ENCODE assay signal across 12 cellular contexts in the genomic region with DNA sequence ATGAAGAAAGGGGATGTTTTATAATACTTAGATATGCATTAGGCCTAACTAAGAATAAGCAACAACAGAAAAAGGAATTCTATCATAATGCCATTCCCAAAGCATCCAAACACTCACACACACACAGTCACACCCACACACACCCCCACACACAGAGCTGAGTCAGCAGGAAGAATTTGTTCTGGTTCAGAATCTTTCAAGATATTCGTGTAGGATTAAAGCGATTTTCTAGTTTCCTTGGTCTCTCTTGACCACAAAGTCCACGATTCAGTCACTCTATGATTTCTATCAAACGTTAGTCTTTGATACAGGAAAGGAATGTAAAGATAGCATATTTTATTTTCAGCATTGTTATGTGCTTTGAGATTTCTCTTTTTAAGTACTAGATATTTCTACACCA.
DNase-seq lines count a peak whose midpoint lies in the region; ATAC-seq lines count a peak whose summit lies in the region.
"Had no signal": no experiment of that assay in that cellular context is flagged by ENCODE, and none has a peak within 500 bp of the region (broad histone marks: within the 10 kb centered on the region; RNA-seq: fewer than 3 reads in every experiment).

No MANE protein-coding gene starts in this region.

- H3K27me3 Mint-ChIP-seq in activated CD4-positive, alpha-beta T cell treated with anti-CD3 and anti-CD28 coated beads, Interleukin-2, amount 10 ng/mL, durations not matched to agents 7 days and 5 days, result no peaks in the 10 kb centered on the region
- no peaks in the 10 kb centered on the region for H3K27me3 Mint-ChIP-seq in activated naive CD8-positive, alpha-beta T cell treated with anti-CD3 and anti-CD28 coated beads, Interleukin-2, amount 50 U/mL, for 24 hours

- no peak overlapping the region for H3K4me3 Mint-ChIP-seq in activated CD4-positive, alpha-beta T cell treated with anti-CD3 and anti-CD28 coated beads, Interleukin-2, amount 10 ng/mL, durations not matched to agents 7 days and 5 days
- no peak overlapping the region for H3K4me3 Mint-ChIP-seq in activated naive CD8-positive, alpha-beta T cell treated with anti-CD3 and anti-CD28 coated beads, Interleukin-2, amount 50 U/mL, for 24 hours

- H3K4me1 Mint-ChIP-seq in activated CD4-positive, alpha-beta T cell treated with anti-CD3 and anti-CD28 coated beads, Interleukin-2, amount 10 ng/mL, durations not matched to agents 7 days and 5 days, result peaks cover 17% of the 10 kb centered on the region
- peaks cover 28% of the 10 kb centered on the region for H3K4me1 Mint-ChIP-seq in activated naive CD8-positive, alpha-beta T cell treated with anti-CD3 and anti-CD28 coated beads, Interleukin-2, amount 50 U/mL, for 24 hours

- H3K27ac Mint-ChIP-seq in activated CD4-positive, alpha-beta T cell treated with anti-CD3 and anti-CD28 coated beads, Interleukin-2, amount 10 ng/mL, durations not matched to agents 7 days and 5 days, result no peak overlapping the region
- peak overlapping the region; percentile 5 for H3K27ac Mint-ChIP-seq in activated naive CD8-positive, alpha-beta T cell treated with anti-CD3 and anti-CD28 coated beads, Interleukin-2, amount 50 U/mL, for 24 hours

- POLR2A ChIA-PET in activated CD4-positive, alpha-beta T cell treated with anti-CD3 and anti-CD28 coated beads, Interleukin-2, amount 10 ng/mL, durations not matched to agents 7 days and 5 days (lab: Charles Lee), result no interaction called here

- H3K36me3 Mint-ChIP-seq in activated CD4-positive, alpha-beta T cell treated with anti-CD3 and anti-CD28 coated beads, Interleukin-2, amount 10 ng/mL, durations not matched to agents 7 days and 5 days (ENCODE audit: low read depth), result peaks cover 7% of the 10 kb centered on the region
- H3K36me3 Mint-ChIP-seq in activated naive CD8-positive, alpha-beta T cell treated with anti-CD3 and anti-CD28 coated beads, Interleukin-2, amount 50 U/mL, for 24 hours (ENCODE audit: low read depth), result no peaks in the 10 kb centered on the region

- DNase-seq in activated CD4-positive, alpha-beta T cell treated with anti-CD3 and anti-CD28 coated beads for 4 hours, result peak; percentile 11 to 35
- no peak for DNase-seq in activated CD4-positive, alpha-beta T cell treated with anti-CD3 and anti-CD28 coated beads, Interleukin-2, amount 10 ng/mL, durations not matched to agents 7 days and 5 days
- peak; percentile 11 for DNase-seq in activated naive CD8-positive, alpha-beta T cell treated with anti-CD3 and anti-CD28 coated beads, Interleukin-2, amount 50 U/mL, for 24 hours
- DNase-seq in kidney tubule cell (ENCODE audit: low spot score) (peak; percentile 10), COLO668 (lab: John Stamatoyannopoulos, UW; ENCODE audit: unreplicated experiment) (no peak)
- DNase-seq in stimulated activated CD4-positive, alpha-beta T cell treated with anti-CD3 and anti-CD28 coated beads, TNF-alpha, amount 100 ng/mL, for 4 hours (ENCODE audit: low read depth in 3 of 3), result peak in 2 of 3 experiments; percentile 9
- DNase-seq: 8988T, DND-41, NCI-H1092 treated with DMSO at 0.1 percent for 48 hours, NCI-H748 treated with DMSO at 0.1 percent for 48 hours had no signal

- CTCF ChIA-PET in activated CD4-positive, alpha-beta T cell treated with anti-CD3 and anti-CD28 coated beads, Interleukin-2, amount 10 ng/mL, durations not matched to agents 7 days and 5 days (lab: Charles Lee), result interaction anchor here (0.6 kb wide), 1 partner anchor 211 kb away, joined by 5 read pairs; no protein-coding TSS in a partner anchor

- ATAC-seq in activated naive CD8-positive, alpha-beta T cell treated with anti-CD3 and anti-CD28 coated beads, Interleukin-2, amount 50 U/mL, for 24 hours, result no peak
- ATAC-seq in HG03097 (IDR thresholded peaks at IDR 0.05; ENCODE audit: low FRiP score, unreplicated experiment) (no peak), HG02938 (IDR thresholded peaks at IDR 0.05; ENCODE audit: unreplicated experiment) (no peak)

- H3K9me3 Mint-ChIP-seq in activated CD4-positive, alpha-beta T cell treated with anti-CD3 and anti-CD28 coated beads, Interleukin-2, amount 10 ng/mL, durations not matched to agents 7 days and 5 days, result peaks cover 16% of the 10 kb centered on the region
- peaks cover 4% of the 10 kb centered on the region for H3K9me3 Mint-ChIP-seq in activated naive CD8-positive, alpha-beta T cell treated with anti-CD3 and anti-CD28 coated beads, Interleukin-2, amount 50 U/mL, for 24 hours

Comparison
In these comparisons a context has a peak if more than half of its experiments do, and no peak if none do; other contexts are left out.
1. DNase-seq: peak in activated CD4-positive, alpha-beta T cell treated with anti-CD3 and anti-CD28 coated beads for 4 hours (2 of 2), activated naive CD8-positive, alpha-beta T cell treated with anti-CD3 and anti-CD28 coated beads, Interleukin-2, amount 50 U/mL, for 24 hours (single experiment), kidney tubule cell (single experiment) and stimulated activated CD4-positive, alpha-beta T cell treated with anti-CD3 and anti-CD28 coated beads, TNF-alpha, amount 100 ng/mL, for 4 hours (2 of 3); none in activated CD4-positive, alpha-beta T cell treated with anti-CD3 and anti-CD28 coated beads, Interleukin-2, amount 10 ng/mL, durations not matched to agents 7 days and 5 days (single experiment) and COLO668 (single experiment).